ENCODE assay signal across 8 cellular contexts in the genomic region with DNA sequence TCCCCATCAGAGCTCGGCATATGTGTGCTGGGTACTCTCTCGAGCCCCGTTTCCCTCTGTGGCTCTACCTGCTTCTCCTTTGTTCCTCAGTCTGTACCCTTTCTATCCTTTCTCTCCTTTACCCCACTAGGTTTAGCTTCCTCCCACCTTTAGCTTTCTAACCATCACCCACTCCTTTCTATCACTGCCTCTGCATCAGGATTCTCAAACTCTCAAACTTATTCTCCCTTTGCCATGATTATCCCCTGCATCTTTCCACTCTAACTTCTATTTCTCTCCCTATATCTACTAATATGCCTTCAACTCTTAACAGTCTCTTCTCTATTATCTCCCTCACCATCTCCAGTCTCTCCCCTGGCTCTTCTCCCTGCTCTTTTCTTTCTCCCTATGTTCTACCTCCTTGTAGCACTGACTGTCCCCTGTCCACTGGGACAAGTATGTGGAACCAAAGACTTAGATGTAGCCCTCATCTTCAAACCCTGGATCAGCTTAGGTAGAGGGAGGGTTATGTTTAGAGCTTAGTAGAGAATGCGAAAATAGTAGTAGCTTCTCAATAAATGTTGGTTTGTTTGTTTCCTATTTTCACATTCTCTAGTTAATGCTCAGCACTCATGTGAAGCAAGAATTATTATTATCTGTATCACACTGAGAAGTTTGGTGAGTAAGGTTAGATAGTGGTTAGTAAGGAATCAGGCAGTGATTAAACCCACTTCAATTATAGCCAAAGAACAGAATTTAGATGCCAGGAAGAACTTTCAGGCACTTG. TPM values are rescaled to one million over a fixed set of nuclear protein-coding genes. Genes with fewer than 3 reads are reported as not detected.
DNase-seq lines count a peak whose midpoint lies in the region; ATAC-seq, FAIRE-seq and TF ChIP-seq lines count a peak whose summit lies in the region.
"Had no signal": no experiment of that assay in that cellular context is flagged by ENCODE, and none has a peak within 500 bp of the region (broad histone marks: within the 10 kb centered on the region; RNA-seq: fewer than 3 reads in every experiment).

No MANE protein-coding gene starts in this region.

- TF ChIP-seq CTCF in retinal pigment epithelial cell (conservative IDR thresholded peaks at IDR 0.05; ENCODE audit: low read depth, low read length) = no peak

- H3K27ac Mint-ChIP-seq in activated CD4-positive, alpha-beta T cell treated with anti-CD3 and anti-CD28 coated beads for 36 hours = peak overlapping the region; percentile 4

- CTCF ChIA-PET in activated CD4-positive, alpha-beta T cell treated with anti-CD3 and anti-CD28 coated beads for 36 hours (lab: Charles Lee) = interaction anchor here (0.5 to 4.4 kb wide), 14 partner anchors 8 to 442 kb away, joined by 3 to 39 read pairs (median 3); no protein-coding TSS in a partner anchor

- intact Hi-C loops in activated CD4-positive, alpha-beta T cell treated with anti-CD3 and anti-CD28 coated beads for 36 hours (cut with DNase I, micrococcal nuclease) = loop anchor here in 1 of 2 experiments (10.0 kb wide), 1 partner anchor 508 kb away; a partner anchor contains a TSS

- no peak for FAIRE-seq in GM12892 (lab: Jason Lieb, UNC)
- FAIRE-seq: bronchial epithelial cell had no signal

- peak overlapping the region; percentile 2 for H3K4me3 ChIP-seq in retinal pigment epithelial cell (ENCODE audit: low read length)

- peak overlapping the region; percentile 64 for H3K27ac ChIP-seq in caudate nucleus (ENCODE audit: low read depth, low read length)

- H3K27me3 Mint-ChIP-seq in activated CD4-positive, alpha-beta T cell treated with anti-CD3 and anti-CD28 coated beads for 36 hours = no peaks in the 10 kb centered on the region

- no peaks in the 10 kb centered on the region for H3K9me3 Mint-ChIP-seq in activated CD4-positive, alpha-beta T cell treated with anti-CD3 and anti-CD28 coated beads for 36 hours (ENCODE audit: low read depth)

- POLR2A ChIA-PET in activated CD4-positive, alpha-beta T cell treated with anti-CD3 and anti-CD28 coated beads for 36 hours (lab: Charles Lee) = interaction anchor here (0.6 kb wide), 1 partner anchor 28 kb away, joined by 4 read pairs; no protein-coding TSS in a partner anchor

- no peak overlapping the region for H3K4me3 Mint-ChIP-seq in activated CD4-positive, alpha-beta T cell treated with anti-CD3 and anti-CD28 coated beads for 36 hours

- no peak for ATAC-seq in activated CD4-positive, alpha-beta T cell treated with anti-CD3 and anti-CD28 coated beads for 36 hours
- ATAC-seq in HG02840 (IDR thresholded peaks at IDR 0.05; ENCODE audit: low FRiP score, unreplicated experiment) = no peak

- no peak for TF ChIP-seq POLR2A in GM12892 (IDR thresholded peaks at IDR 0.05; ENCODE audit: low read depth, low read length)

- no peaks in the 10 kb centered on the region for H3K36me3 Mint-ChIP-seq in activated CD4-positive, alpha-beta T cell treated with anti-CD3 and anti-CD28 coated beads for 36 hours (ENCODE audit: low read depth)

- DNase-seq in activated CD4-positive, alpha-beta T cell treated with anti-CD3 and anti-CD28 coated beads for 36 hours = no peak
- no peak for DNase-seq in activated CD4-positive, alpha-beta T cell treated with anti-CD3 and anti-CD28 coated beads, Interleukin-2, amount 50 U/mL, for 1 hour
- DNase-seq in caudate nucleus (lab: John Stamatoyannopoulos, UW) (peak in 2 of 61 donors; percentile 28 to 48), retinal pigment epithelial cell (ENCODE audit: low read depth) (no peak), GM12892 (ENCODE audit: insufficient read length) (no peak)
- DNase-seq: NCI-H146 had no signal

- peaks cover 22% of the 10 kb centered on the region for H3K4me1 Mint-ChIP-seq in activated CD4-positive, alpha-beta T cell treated with anti-CD3 and anti-CD28 coated beads for 36 hours

RNA-seq across cellular contexts. Expression of a gene that starts 3.4 kb away (rescaled TPM):
- total RNA-seq in activated CD4-positive, alpha-beta T cell treated with anti-CD3 and anti-CD28 coated beads for 36 hours = 1 to 10 TPM; 7.5 to 9.5 TPM
- 3.0 TPM for polyA plus RNA-seq in GM12892 (2012; ENCODE audit: missing spikeins)

RNA-seq across cellular contexts. Expression of a gene that starts 17.5 kb away (rescaled TPM):
- 100 to 1,000 TPM; 113 to 122 TPM for total RNA-seq in activated CD4-positive, alpha-beta T cell treated with anti-CD3 and anti-CD28 coated beads for 36 hours
- 131 TPM for polyA plus RNA-seq in GM12892 (2012; ENCODE audit: missing spikeins)

RNA-seq across cellular contexts. Expression of a gene that starts 26.1 kb away (rescaled TPM):
- 10 to 100 TPM in 1 of 2 experiments, 1 to 10 TPM in 1; 9.6 to 12.2 TPM for total RNA-seq in activated CD4-positive, alpha-beta T cell treated with anti-CD3 and anti-CD28 coated beads for 36 hours
- polyA plus RNA-seq in GM12892 (2012; ENCODE audit: missing spikeins) = 3.9 TPM

RNA-seq across cellular contexts. Expression of a gene that starts 30.5 kb away (rescaled TPM):
- 100 to 1,000 TPM; 107 to 115 TPM for total RNA-seq in activated CD4-positive, alpha-beta T cell treated with anti-CD3 and anti-CD28 coated beads for 36 hours
- 87.6 TPM for polyA plus RNA-seq in GM12892 (2012; ENCODE audit: missing spikeins)

RNA-seq across cellular contexts. Expression of a gene that starts 38.6 kb away (rescaled TPM):
- total RNA-seq in activated CD4-positive, alpha-beta T cell treated with anti-CD3 and anti-CD28 coated beads for 36 hours = 1 to 10 TPM; 5.5 to 5.6 TPM
- 2.2 TPM for polyA plus RNA-seq in GM12892 (2012; ENCODE audit: missing spikeins)
